In the genomic region with DNA sequence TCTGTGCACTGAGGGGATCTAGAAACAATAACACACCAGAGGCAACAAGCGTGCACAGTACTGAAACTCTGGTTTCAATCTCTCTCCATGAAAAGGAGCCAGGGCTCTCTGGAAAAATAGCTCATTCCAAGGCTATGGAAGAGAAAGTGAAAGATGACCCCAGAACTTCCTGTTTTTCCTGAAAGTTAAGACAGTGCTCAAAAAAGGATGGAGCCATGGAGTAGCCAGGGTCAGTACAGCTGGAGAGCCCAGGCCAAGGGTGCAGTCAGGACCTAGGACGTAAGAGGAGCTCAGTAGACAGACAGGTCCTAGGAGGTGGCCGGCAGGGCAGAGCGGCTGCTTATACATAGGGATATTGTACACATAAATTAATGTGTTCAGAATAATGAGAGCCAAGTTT, we compare ENCODE assay signal across 16 cellular contexts. TPM values are rescaled to one million over a fixed set of nuclear protein-coding genes. Genes with fewer than 3 reads are reported as not detected.
"Had no signal": no experiment of that assay in that cellular context is flagged by ENCODE, and none has a peak within 500 bp of the region (broad histone marks: within the 10 kb centered on the region; RNA-seq: fewer than 3 reads in every experiment).

No MANE protein-coding gene starts in this region.

- H3K4me3 ChIP-seq: mucosa of descending colon, thyroid gland had no signal

- H3K9me3 ChIP-seq: mucosa of descending colon, thyroid gland had no signal

- ATAC-seq: esophagus mucosa; mucosa of descending colon; natural killer cell treated with Interleukin-12 subunit alpha and Interleukin-12 subunit beta and Interleukin-15 and Interleukin-18, amount 100 ng/mL, for 72 hours had no signal

- H3K27me3 ChIP-seq: brain microvascular endothelial cell, thyroid gland had no signal

- H3K9me3 Mint-ChIP-seq: natural killer cell treated with Interleukin-12 subunit alpha and Interleukin-12 subunit beta and Interleukin-15 and Interleukin-18, amount 100 ng/mL, for 72 hours had no signal

- H3K4me1 ChIP-seq: thyroid gland had no signal

- DNase-seq: activated CD4-positive, alpha-beta T cell treated with anti-CD3 and anti-CD28 coated beads for 4 hours; activated T-cell treated with anti-CD3 and anti-CD28 coated beads, Interleukin-2, amount 50 U/mL, for 1 hour; amniotic stem cell; brain microvascular endothelial cell; glutamatergic neuron; SIG-M5; stimulated activated CD4-positive, alpha-beta T cell treated with anti-CD3 and anti-CD28 coated beads, Interleukin-4, amount 100 ng/mL, for 1 hour; stimulated activated CD8-positive, alpha-beta memory T cell treated with anti-CD3 and anti-CD28 coated beads, Interleukin-4, amount 100 ng/mL, for 48 hours; thyroid gland had no signal

- FAIRE-seq: urothelium cell line had no signal

- H3K27ac ChIP-seq: brain microvascular endothelial cell, thyroid gland, VCaP had no signal

RNA-seq across cellular contexts. Expression of a gene that starts 19.9 kb away (rescaled TPM):
- total RNA-seq: dermis microvascular lymphatic vessel endothelial cell; esophagus mucosa; lung microvascular endothelial cell; natural killer cell treated with Interleukin-12 subunit alpha and Interleukin-12 subunit beta and Interleukin-15 and Interleukin-18, amount 100 ng/mL, for 72 hours; thyroid gland had no signal
